In the genomic region with DNA sequence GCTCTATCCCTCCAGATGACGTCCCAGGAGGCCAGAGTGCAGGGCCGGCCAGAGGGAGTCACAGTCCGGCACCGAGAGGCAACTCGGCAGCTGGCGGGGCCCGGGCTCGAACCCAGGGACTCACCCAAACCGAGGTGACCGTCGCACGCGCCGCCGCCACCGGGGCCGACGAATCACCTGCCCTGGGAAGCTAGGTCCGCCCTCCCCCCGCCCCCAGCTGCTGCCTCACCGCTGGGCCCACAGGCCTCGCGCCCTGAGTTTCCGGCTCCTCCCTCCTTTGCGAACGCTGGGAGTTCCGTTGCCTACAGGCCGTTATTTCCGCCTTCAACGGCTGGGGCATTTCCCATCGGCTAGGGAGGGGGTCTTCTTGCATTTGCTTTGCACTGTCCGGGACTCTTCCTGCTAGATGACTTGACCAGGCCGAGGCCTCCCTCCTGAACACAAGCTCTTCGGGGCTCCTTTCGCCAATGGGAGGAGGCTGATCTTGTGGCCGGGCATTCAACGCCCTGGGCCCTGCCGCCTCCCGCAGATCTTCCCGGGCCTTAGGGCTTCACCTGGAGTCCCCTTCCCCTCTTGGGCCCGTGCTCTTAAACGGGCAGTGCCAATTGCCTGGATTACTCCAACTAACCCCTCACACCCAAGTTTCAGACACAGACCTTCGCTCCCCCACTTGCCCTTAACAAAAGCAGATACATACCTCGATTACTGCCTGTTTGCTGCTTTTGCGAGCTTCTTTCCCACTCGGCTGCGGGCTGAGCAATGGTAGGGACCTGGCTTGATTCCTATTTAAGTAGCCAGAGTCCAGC, we compare ENCODE assay signal across 8 cellular contexts. TPM values are rescaled to one million over a fixed set of nuclear protein-coding genes. Genes with fewer than 3 reads are reported as not detected.
A peak's percentile ranks its signal among the peaks of the same experiment; 100 is the strongest.
DNase-seq lines count a peak whose midpoint lies in the region; ATAC-seq and TF ChIP-seq lines count a peak whose summit lies in the region.

A gene (minus strand): TSS at position 184 of the 806 bp plus-strand sequence. CDS start 4,674 bp downstream, outside the sequence.

- H3K4me1 ChIP-seq in PC-3 (ENCODE audit: insufficient read depth, low read length) = peaks cover 24% of the 10 kb centered on the region
- H3K4me1 ChIP-seq in mononuclear cell (ENCODE audit: insufficient read depth, low read length) = peaks cover 38% of the 10 kb centered on the region

- CTCF ChIA-PET in PC-3 (lab: Charles Lee) = interaction anchor here (0.7 kb wide), 1 partner anchor 178 kb away, joined by 8 read pairs; no protein-coding TSS in a partner anchor

- in situ Hi-C loops in Caki2 (cut with HindIII; ENCODE audit: low pct_unique_long_range_greater_than_20kb, low sequenced_read_pairs) = no loop called here

- BruUV-seq in PC-3 (replicated peaks; lab: Mats Ljungman, UMichigan) = TSS peak; percentile 91

- H3K36me3 ChIP-seq in PC-3 (ENCODE audit: low read depth, low read length) = no peaks in the 10 kb centered on the region

- peak within 1 kb of the TSS; percentile 100 for H2AFZ ChIP-seq in PC-3 (ENCODE audit: low read length)

- H3K9me2 ChIP-seq in PC-3 (replicated peaks; ENCODE audit: low read length) = no peaks in the 10 kb centered on the region

- H3K27ac ChIP-seq in PC-3 (ENCODE audit: low read length) = peak within 1 kb of the TSS; percentile 78

- H3K27me3 ChIP-seq in PC-3 (ENCODE audit: low read length) = no peaks in the 10 kb centered on the region
- no peaks in the 10 kb centered on the region for H3K27me3 ChIP-seq in mononuclear cell (ENCODE audit: insufficient read depth, low read length)

- DNase-seq in Caki2 (ENCODE audit: low read depth) (peak; percentile 93), HuH-7.5 (ENCODE audit: low spot score) (peak; percentile 97), PC-3 (peak; percentile 80), activated T-cell treated with anti-CD3 and anti-CD28 coated beads for 4 hours (peak; percentile 90), epithelial cell of esophagus (ENCODE audit: low read depth) (peak; percentile 93)
- peak; percentile 81 to 88 for DNase-seq in stimulated activated CD8-positive, alpha-beta memory T cell treated with anti-CD3 and anti-CD28 coated beads, Interleukin-4, amount 100 ng/mL, for 1 hour (ENCODE audit: low read depth in 2 of 2, low spot score in 1 of 2)

- peak within 1 kb of the TSS; percentile 86 for H3K9ac ChIP-seq in PC-3 (ENCODE audit: low read length)

- no peaks in the 10 kb centered on the region for H3K79me2 ChIP-seq in PC-3 (ENCODE audit: low read length)

- H3K4me2 ChIP-seq in PC-3 (ENCODE audit: low read length) = peak within 1 kb of the TSS; percentile 98

- H3K4me3 ChIP-seq in PC-3 (ENCODE audit: low read length) (peak within 1 kb of the TSS; percentile 93), epithelial cell of esophagus (ENCODE audit: low read length) (peak within 1 kb of the TSS; percentile 97), mononuclear cell (ENCODE audit: low read length) (peak within 1 kb of the TSS; percentile 96)

- H3K9me3 ChIP-seq in PC-3 (ENCODE audit: low read length) (no peaks in the 10 kb centered on the region), mononuclear cell (ENCODE audit: low read depth, low read length) (no peaks in the 10 kb centered on the region)

- peaks cover 15% of the 10 kb centered on the region for H3F3A ChIP-seq in PC-3 (ENCODE audit: low read length, unreplicated experiment)

- ATAC-seq in GM21447 (IDR thresholded peaks at IDR 0.05; ENCODE audit: unreplicated experiment) (peak; percentile 85), PC-3 (peak; percentile 73)

- no peak for TF ChIP-seq CTCF in PC-3 (conservative IDR thresholded peaks at IDR 0.05; ENCODE audit: low read depth, low read length)
- no peak for TF ChIP-seq CTCF in epithelial cell of esophagus (IDR thresholded peaks at IDR 0.05; ENCODE audit: insufficient read depth, low read depth, low read length, missing control alignments)

- H4K20me1 ChIP-seq in PC-3 (ENCODE audit: low read length) = no peaks in the 10 kb centered on the region

- POLR2A ChIA-PET in PC-3 (lab: Charles Lee; ENCODE audit: unreplicated experiment) = interaction anchor here (0.5 to 1.5 kb wide), 4 partner anchors 13 to 175 kb away, joined by 3 to 16 read pairs (median 4); no protein-coding TSS in a partner anchor

- intact Hi-C loops in PC-3 (cut with micrococcal nuclease) = loop anchor here (5.0 kb wide), 1 partner anchor 48 kb away; a partner anchor contains a TSS

RNA-seq across cellular contexts. Expression of the gene that starts here (rescaled TPM):
- 37.9 and 38.7 TPM in 2 replicates for total RNA-seq in Caki2 (2014; rRNA removed; shearing (Covaris generic); ENCODE audit: low replicate concordance)
- total RNA-seq in PC-3 (2014; rRNA removed) (7.9 and 13.5 TPM in 2 replicates), mononuclear cell (10.1 TPM)

Comparison
In these comparisons a context has a peak if more than half of its experiments do, and no peak if none do; other contexts are left out.
1. Peak in every context shown above with its lines: DNase-seq, ATAC-seq, H3K4me3 ChIP-seq and H3K27ac ChIP-seq.